In the genomic region with DNA sequence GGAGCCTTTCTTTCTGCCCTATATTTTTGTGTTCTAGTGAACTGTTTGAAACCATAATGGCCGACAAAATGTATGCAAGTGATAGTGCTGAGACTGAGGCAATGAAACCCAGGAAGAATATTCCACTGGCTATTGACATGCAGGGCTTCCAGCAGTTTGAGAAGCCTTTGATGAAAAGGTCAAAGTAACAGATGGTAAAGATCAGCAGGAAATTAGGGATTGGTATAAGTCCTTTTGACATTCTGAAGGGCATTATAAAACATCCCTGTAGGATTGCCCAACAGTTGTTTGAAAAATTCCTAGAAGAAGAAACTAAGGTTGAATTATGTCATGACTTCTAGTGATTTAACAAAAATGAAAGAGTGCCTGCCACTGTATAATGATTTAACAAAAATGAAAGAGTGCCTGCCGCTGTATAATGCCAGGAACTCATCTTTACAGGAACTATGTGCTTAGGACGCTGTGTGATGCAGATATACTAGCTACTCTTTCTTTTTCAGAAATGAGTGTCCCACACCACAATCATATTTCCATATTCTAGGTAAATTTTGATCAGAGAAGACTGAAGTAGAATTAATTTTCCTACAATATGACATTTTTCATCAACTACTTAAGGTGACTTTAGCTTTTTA, we compare ENCODE assay signal across 21 cellular contexts.
DNase-seq lines count a peak whose midpoint lies in the region; ATAC-seq and TF ChIP-seq lines count a peak whose summit lies in the region.
"Had no signal": no experiment of that assay in that cellular context is flagged by ENCODE, and none has a peak within 500 bp of the region (broad histone marks: within the 10 kb centered on the region; RNA-seq: fewer than 3 reads in every experiment).

No MANE protein-coding gene starts in this region.

- no peak overlapping the region for H3K27ac Mint-ChIP-seq in stimulated activated naive CD8-positive, alpha-beta T cell treated with anti-CD3 and anti-CD28 coated beads, Interleukin-15, amount 100 ng/mL, for 72 hours
- peak overlapping the region; percentile 34; the same call in 1 of the 2 replicates for H3K27ac Mint-ChIP-seq in WTC11
- H3K27ac Mint-ChIP-seq: CD4-positive, alpha-beta memory T cell; HFFc6 had no signal

- intact Hi-C loops in Right ventricle myocardium inferior (cut with DNase I), result no loop called here

- no peaks in the 10 kb centered on the region for H3K27me3 ChIP-seq in iPS-20b (ENCODE audit: insufficient read depth, low read length)
- H3K27me3 ChIP-seq in foreskin keratinocyte, result no peaks in the 10 kb centered on the region

- H3K9me3 ChIP-seq in iPS-20b (ENCODE audit: insufficient read depth, low read depth, low read length), result no peaks in the 10 kb centered on the region
- H3K9me3 ChIP-seq: MG63 had no signal

- H3K36me3 ChIP-seq in iPS-20b (ENCODE audit: insufficient read depth, low read depth, low read length), result no peaks in the 10 kb centered on the region
- H3K36me3 ChIP-seq: MG63 had no signal

- no peak overlapping the region for H3K9ac ChIP-seq in iPS-20b (ENCODE audit: low read depth, low read length)
- H3K9ac ChIP-seq: GM23248 had no signal

- no peak for DNase-seq in stimulated activated naive CD8-positive, alpha-beta T cell treated with anti-CD3 and anti-CD28 coated beads, Interleukin-15, amount 100 ng/mL, for 72 hours
- no peak for DNase-seq in stimulated activated naive CD8-positive, alpha-beta T cell treated with anti-CD3 and anti-CD28 coated beads, Interleukin-15, Interleukin-2, amounts not matched to agents 100 U/mL and 50 U/mL, for 24 hours
- DNase-seq in WTC11 (ENCODE audit: low spot score) (no peak), foreskin keratinocyte (no peak), NCI-H526 (lab: John Stamatoyannopoulos, UW) (no peak), Right ventricle myocardium inferior (ENCODE audit: missing footprints) (no peak), RWPE1 (ENCODE audit: low spot score) (no peak)
- DNase-seq: Calu3; CD4-positive, alpha-beta memory T cell; DMS79 treated with DMSO at 0.1 percent for 48 hours; GM23248; HFFc6; IMR-90; Karpas-422; MG63; NCI-H1092; NCI-H146; NCI-H2081 treated with DMSO at 0.1 percent for 48 hours; NK-92 treated with Interleukin-12 subunit alpha and Interleukin-12 subunit beta, amount 100 ng/mL, for 24 hours; PC-3 had no signal

- H3K4me1 Mint-ChIP-seq in stimulated activated naive CD8-positive, alpha-beta T cell treated with anti-CD3 and anti-CD28 coated beads, Interleukin-15, amount 100 ng/mL, for 72 hours, result no peaks in the 10 kb centered on the region
- peaks cover 52% of the 10 kb centered on the region for H3K4me1 Mint-ChIP-seq in WTC11
- H3K4me1 Mint-ChIP-seq: CD4-positive, alpha-beta memory T cell had no signal

- H3K9me3 Mint-ChIP-seq in stimulated activated naive CD8-positive, alpha-beta T cell treated with anti-CD3 and anti-CD28 coated beads, Interleukin-15, amount 100 ng/mL, for 72 hours, result no peaks in the 10 kb centered on the region
- no peaks in the 10 kb centered on the region for H3K9me3 Mint-ChIP-seq in WTC11
- H3K9me3 Mint-ChIP-seq: CD4-positive, alpha-beta memory T cell had no signal

- H3K27ac ChIP-seq in iPS-20b (ENCODE audit: low read length), result peak overlapping the region; percentile 49
- no peak overlapping the region for H3K27ac ChIP-seq in foreskin keratinocyte
- no peak overlapping the region for H3K27ac ChIP-seq in RWPE1
- H3K27ac ChIP-seq: GM23248 had no signal

- peak overlapping the region; percentile 29; the same call in 1 of the 2 replicates for H3K4me3 ChIP-seq in iPS-20b (ENCODE audit: low read length)
- H3K4me3 ChIP-seq: GM23248, MG63 had no signal

- H3K27me3 Mint-ChIP-seq in stimulated activated naive CD8-positive, alpha-beta T cell treated with anti-CD3 and anti-CD28 coated beads, Interleukin-15, amount 100 ng/mL, for 72 hours, result no peaks in the 10 kb centered on the region
- H3K27me3 Mint-ChIP-seq in WTC11 (ENCODE audit: low read depth), result no peaks in the 10 kb centered on the region

- CTCF ChIA-PET in WTC11 (lab: Charles Lee), result no interaction called here
- CTCF ChIA-PET in RWPE1 (lab: Yijun Ruan, JAX), result interaction anchor here (0.6 to 0.9 kb wide), 2 partner anchors 73 to 123 kb away, joined by 3 to 4 read pairs; no protein-coding TSS in a partner anchor

- no peak for TF ChIP-seq CTCF in WTC11 (IDR thresholded peaks at IDR 0.05)
- TF ChIP-seq CTCF in foreskin keratinocyte (conservative IDR thresholded peaks at IDR 0.05), result no peak
- no peak for TF ChIP-seq CTCF in RWPE1 (conservative IDR thresholded peaks at IDR 0.05; ENCODE audit: low read depth)

- H3K4me1 ChIP-seq in iPS-20b (ENCODE audit: insufficient read depth, low read length), result peaks cover 34% of the 10 kb centered on the region; the same call in 1 of the 2 replicates
- no peaks in the 10 kb centered on the region for H3K4me1 ChIP-seq in foreskin keratinocyte

- no peak overlapping the region for H3K4me3 Mint-ChIP-seq in stimulated activated naive CD8-positive, alpha-beta T cell treated with anti-CD3 and anti-CD28 coated beads, Interleukin-15, amount 100 ng/mL, for 72 hours
- H3K4me3 Mint-ChIP-seq in WTC11, result no peak overlapping the region
- H3K4me3 Mint-ChIP-seq: CD4-positive, alpha-beta memory T cell; HFFc6 had no signal

- POLR2A ChIA-PET in WTC11 (lab: Charles Lee) (no interaction called here), RWPE1 (lab: Yijun Ruan, JAX; ENCODE audit: low non-redundant PET) (no interaction called here)

- peak; percentile 61 for ATAC-seq in stimulated activated naive CD8-positive, alpha-beta T cell treated with anti-CD3 and anti-CD28 coated beads, Interleukin-15, amount 100 ng/mL, for 72 hours
- ATAC-seq in stimulated activated naive CD8-positive, alpha-beta T cell treated with anti-CD3 and anti-CD28 coated beads, Interleukin-15, Interleukin-2, amounts not matched to agents 100 U/mL and 50 U/mL, for 24 hours, result no peak
- ATAC-seq in WTC11 (peak; percentile 84), foreskin keratinocyte (no peak), Right ventricle myocardium inferior (no peak)
- ATAC-seq: PC-3 had no signal

- no peaks in the 10 kb centered on the region for H3K36me3 Mint-ChIP-seq in WTC11
- H3K36me3 Mint-ChIP-seq: CD4-positive, alpha-beta memory T cell had no signal

TF ChIP-seq in WTC11, 78 proteins besides CTCF, POLR2A, EP300 and RAD21:
- TF ChIP-seq CBFB (CRISPR knock-in tag; IDR thresholded peaks at IDR 0.05; ENCODE audit: low read depth), result no peak
- peak; percentile 66; the same call in 1 of the 2 replicates for TF ChIP-seq ETV6 (CRISPR knock-in tag; IDR thresholded peaks at IDR 0.05)
- TF ChIP-seq, protein P1, sequence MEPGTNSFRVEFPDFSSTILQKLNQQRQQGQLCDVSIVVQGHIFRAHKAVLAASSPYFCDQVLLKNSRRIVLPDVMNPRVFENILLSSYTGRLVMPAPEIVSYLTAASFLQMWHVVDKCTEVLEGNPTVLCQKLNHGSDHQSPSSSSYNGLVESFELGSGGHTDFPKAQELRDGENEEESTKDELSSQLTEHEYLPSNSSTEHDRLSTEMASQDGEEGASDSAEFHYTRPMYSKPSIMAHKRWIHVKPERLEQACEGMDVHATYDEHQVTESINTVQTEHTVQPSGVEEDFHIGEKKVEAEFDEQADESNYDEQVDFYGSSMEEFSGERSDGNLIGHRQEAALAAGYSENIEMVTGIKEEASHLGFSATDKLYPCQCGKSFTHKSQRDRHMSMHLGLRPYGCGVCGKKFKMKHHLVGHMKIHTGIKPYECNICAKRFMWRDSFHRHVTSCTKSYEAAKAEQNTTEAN (CRISPR knock-in tag; IDR thresholded peaks at IDR 0.05), result no peak

Comparison
In these comparisons a context has a peak if more than half of its experiments do, and no peak if none do; other contexts are left out.
1. ATAC-seq: peak in stimulated activated naive CD8-positive, alpha-beta T cell treated with anti-CD3 and anti-CD28 coated beads, Interleukin-15, amount 100 ng/mL, for 72 hours (single experiment) and WTC11 (single experiment); none in stimulated activated naive CD8-positive, alpha-beta T cell treated with anti-CD3 and anti-CD28 coated beads, Interleukin-15, Interleukin-2, amounts not matched to agents 100 U/mL and 50 U/mL, for 24 hours (single experiment), foreskin keratinocyte (single experiment) and Right ventricle myocardium inferior (single experiment).